Comparison of ENCODE assay signal across 1 cellular context in the genomic region with DNA sequence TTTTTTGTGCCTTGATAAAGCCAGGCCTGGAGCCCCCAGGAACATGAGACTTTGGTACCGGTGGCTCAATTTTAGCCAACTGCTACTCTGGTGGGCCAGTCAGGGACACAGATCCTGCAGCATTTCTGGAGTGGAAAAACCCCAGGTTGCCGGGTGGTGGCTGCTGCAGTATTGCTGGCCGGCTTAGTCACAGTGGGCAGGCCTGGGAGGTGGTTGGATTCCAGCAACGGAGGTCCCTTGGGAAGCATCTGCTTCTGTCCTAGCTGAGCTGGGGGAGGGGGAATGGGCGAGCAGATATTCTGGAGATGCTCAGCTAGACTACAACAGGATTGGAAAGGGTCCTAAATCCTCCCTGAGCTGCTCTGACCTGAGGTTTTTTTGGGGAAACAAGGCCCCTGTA.
TF ChIP-seq lines count a peak whose summit lies in the region.

No MANE protein-coding gene starts in this region.

TF ChIP-seq in IMR-90, 13 proteins besides CTCF, POLR2A, EP300 and RAD21:
- TF ChIP-seq RFX5 (IDR thresholded peaks at IDR 0.05; ENCODE audit: low read depth, low read length) (no peak), RCOR1 (IDR thresholded peaks at IDR 0.05; ENCODE audit: insufficient replicate concordance, low read length) (no peak), FOS (IDR thresholded peaks at IDR 0.05; ENCODE audit: low read depth, low read length) (no peak), MXI1 (IDR thresholded peaks at IDR 0.05; ENCODE audit: borderline replicate concordance, low read depth, low read length) (no peak), CEBPB (IDR thresholded peaks at IDR 0.05; ENCODE audit: low read depth, low read length) (no peak), BHLHE40 (IDR thresholded peaks at IDR 0.05; ENCODE audit: low read depth, low read length) (no peak), MAZ (IDR thresholded peaks at IDR 0.05; ENCODE audit: borderline replicate concordance, low read depth, low read length) (no peak), CHD1 (IDR thresholded peaks at IDR 0.05; ENCODE audit: low read depth, low read length) (no peak), MAFK (IDR thresholded peaks at IDR 0.05; ENCODE audit: low read depth, low read length) (no peak), NFE2L2 (IDR thresholded peaks at IDR 0.05; ENCODE audit: low read depth, low read length) (no peak), SMC3 (IDR thresholded peaks at IDR 0.05; ENCODE audit: low read depth, low read length) (no peak)
- TF ChIP-seq, protein P1, sequence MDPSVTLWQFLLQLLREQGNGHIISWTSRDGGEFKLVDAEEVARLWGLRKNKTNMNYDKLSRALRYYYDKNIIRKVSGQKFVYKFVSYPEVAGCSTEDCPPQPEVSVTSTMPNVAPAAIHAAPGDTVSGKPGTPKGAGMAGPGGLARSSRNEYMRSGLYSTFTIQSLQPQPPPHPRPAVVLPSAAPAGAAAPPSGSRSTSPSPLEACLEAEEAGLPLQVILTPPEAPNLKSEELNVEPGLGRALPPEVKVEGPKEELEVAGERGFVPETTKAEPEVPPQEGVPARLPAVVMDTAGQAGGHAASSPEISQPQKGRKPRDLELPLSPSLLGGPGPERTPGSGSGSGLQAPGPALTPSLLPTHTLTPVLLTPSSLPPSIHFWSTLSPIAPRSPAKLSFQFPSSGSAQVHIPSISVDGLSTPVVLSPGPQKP (IDR thresholded peaks at IDR 0.05; ENCODE audit: borderline replicate concordance, low read depth, low read length), result no peak
- TF ChIP-seq, protein P2, sequence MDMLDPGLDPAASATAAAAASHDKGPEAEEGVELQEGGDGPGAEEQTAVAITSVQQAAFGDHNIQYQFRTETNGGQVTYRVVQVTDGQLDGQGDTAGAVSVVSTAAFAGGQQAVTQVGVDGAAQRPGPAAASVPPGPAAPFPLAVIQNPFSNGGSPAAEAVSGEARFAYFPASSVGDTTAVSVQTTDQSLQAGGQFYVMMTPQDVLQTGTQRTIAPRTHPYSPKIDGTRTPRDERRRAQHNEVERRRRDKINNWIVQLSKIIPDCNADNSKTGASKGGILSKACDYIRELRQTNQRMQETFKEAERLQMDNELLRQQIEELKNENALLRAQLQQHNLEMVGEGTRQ (IDR thresholded peaks at IDR 0.05; ENCODE audit: low read depth, low read length), result no peak
